37 cellular contexts compared by ENCODE assay signal in genomic region chr1:47420547-47420946, GRCh38. TPM values are rescaled to one million over a fixed set of nuclear protein-coding genes. Genes with fewer than 3 reads are reported as not detected.
"Had no signal": no experiment of that assay in that cellular context is flagged by ENCODE, and none has a peak within 500 bp of the region (broad histone marks: within the 10 kb centered on the region; RNA-seq: fewer than 3 reads in every experiment).

No MANE protein-coding gene starts in this region.

- H3K27me3 ChIP-seq: MG63 had no signal

- H3K4me3 ChIP-seq: MG63 had no signal

- H3K9me3 ChIP-seq: MG63 had no signal

- DNase-seq: Karpas-422, Kasumi-1, MG63, MM.1S, MV-4-11, NCI-H1048, NCI-H1092, NCI-H1092 treated with DMSO at 0.1 percent for 48 hours, NCI-H1105, NCI-H1105 treated with DMSO at 0.1 percent for 48 hours, NCI-H1417, NCI-H1417 treated with DMSO at 0.1 percent for 48 hours, NCI-H1436, NCI-H1436 treated with DMSO at 0.1 percent for 48 hours, NCI-H146, NCI-H1694, NCI-H1694 treated with DMSO at 0.1 percent for 48 hours, NCI-H187, NCI-H187 treated with DMSO at 0.1 percent for 48 hours, NCI-H1930, NCI-H2029, NCI-H2081, NCI-H2081 treated with DMSO at 0.1 percent for 48 hours, NCI-H2107, NCI-H2171, NCI-H2171 treated with DMSO at 0.1 percent for 48 hours, NCI-H2227 treated with DMSO at 0.1 percent for 48 hours, NCI-H226, NCI-H345, NCI-H446, NCI-H446 treated with DMSO at 0.1 percent for 48 hours, NCI-H510A, NCI-H510A treated with DMSO at 0.1 percent for 48 hours had no signal

- H3K36me3 ChIP-seq: MG63 had no signal

RNA-seq across cellular contexts. Expression of gene FOXE3, which starts 4.5 kb away (rescaled TPM):
- total RNA-seq: LHCN-M2, M059J, MCF 10A, NCI-H460 had no signal
